Comparison of ENCODE assay signal across 8 cellular contexts in genomic region chr1:119675349-119676343, GRCh38. TPM values are rescaled to one million over a fixed set of nuclear protein-coding genes. Genes with fewer than 3 reads are reported as not detected.
DNase-seq lines count a peak whose midpoint lies in the region; ATAC-seq and TF ChIP-seq lines count a peak whose summit lies in the region.

No MANE protein-coding gene starts in this region.

- WGBS in lower leg skin, 2 donors: 14 to 18% methylated on average over 16 of the region's 16 CpGs

- ATAC-seq in HG03378 (IDR thresholded peaks at IDR 0.05; ENCODE audit: unreplicated experiment): peak; percentile 75
- ATAC-seq in HG03280 (IDR thresholded peaks at IDR 0.05; ENCODE audit: unreplicated experiment): no peak

- intact Hi-C loops in lower leg skin (cut with DNase I; ENCODE audit: low total_unique reads): loop anchor here (5.0 kb wide), 1 partner anchor 63 kb away; no protein-coding TSS in a partner anchor

- DNase-seq in GM10266 (ENCODE audit: extremely low spot score) (peak; percentile 69), NCI-H524 treated with DMSO at 0.1 percent for 48 hours (lab: John Stamatoyannopoulos, UW) (peak; percentile 33), dermis microvascular lymphatic vessel endothelial cell (ENCODE audit: low read depth in 2 of 2) (peak; percentile 81 to 92), lower leg skin (ENCODE audit: low spot score in 2 of 2) (peak; percentile 90 to 95)
- DNase-seq in activated CD4-positive, alpha-beta T cell treated with anti-CD3 and anti-CD28 coated beads, Interleukin-2, amount 50 U/mL, for 1 hour: peak; percentile 58
- peak; percentile 2 to 28 (median 9) for DNase-seq in stimulated activated CD4-positive, alpha-beta T cell treated with anti-CD3 and anti-CD28 coated beads, TNF-alpha, amount 100 ng/mL, for 1 hour (ENCODE audit: low read depth in 3 of 3, low spot score in 1 of 3)

- no peak for TF ChIP-seq POLR2A in lower leg skin (IDR thresholded peaks at IDR 0.05)

- H3K4me3 ChIP-seq in lower leg skin (ENCODE audit: low read depth, poor library complexity, severe bottlenecking): no peak overlapping the region

- TF ChIP-seq CTCF in GM10266 (IDR thresholded peaks at IDR 0.05; ENCODE audit: control insufficient read depth, insufficient read depth, low read depth, missing control alignments): peak; percentile 69
- TF ChIP-seq CTCF in lower leg skin (IDR thresholded peaks at IDR 0.05): peak in 1 of 3 donors; percentile 59

RNA-seq across cellular contexts. Expression of gene ZNF697, which starts 27.6 kb away (rescaled TPM):
- 16.8 and 21.9 TPM in 2 replicates for total RNA-seq in dermis microvascular lymphatic vessel endothelial cell
- 1 to 10 TPM; 2.3 to 5.4 (median 3.6) TPM for total RNA-seq in lower leg skin

RNA-seq across cellular contexts. Expression of gene PHGDH, which starts 36.1 kb away (rescaled TPM):
- total RNA-seq in dermis microvascular lymphatic vessel endothelial cell (0.63 and 0.64 TPM in 2 replicates), lower leg skin (10 to 100 TPM; 55.1 to 94.2 (median 73.5) TPM)

Comparison
In these comparisons a context has a peak if more than half of its experiments do, and no peak if none do; other contexts are left out.
1. DNase-seq: peak in every context shown above with its lines; median percentile 92 in lower leg skin; 86 in dermis microvascular lymphatic vessel endothelial cell; 69 in GM10266; 58 in activated CD4-positive, alpha-beta T cell treated with anti-CD3 and anti-CD28 coated beads, Interleukin-2, amount 50 U/mL, for 1 hour; 33 in NCI-H524 treated with DMSO at 0.1 percent for 48 hours; 9 in stimulated activated CD4-positive, alpha-beta T cell treated with anti-CD3 and anti-CD28 coated beads, TNF-alpha, amount 100 ng/mL, for 1 hour.
2. RNA of gene PHGDH, which starts 36.1 kb away (total RNA-seq): 55.1 to 94.2 TPM in lower leg skin; 0.63 to 0.64 TPM in dermis microvascular lymphatic vessel endothelial cell; every median in the first group is over 10 times any median in the second.